Comparison of ENCODE assay signal across 8 cellular contexts in the genomic region with DNA sequence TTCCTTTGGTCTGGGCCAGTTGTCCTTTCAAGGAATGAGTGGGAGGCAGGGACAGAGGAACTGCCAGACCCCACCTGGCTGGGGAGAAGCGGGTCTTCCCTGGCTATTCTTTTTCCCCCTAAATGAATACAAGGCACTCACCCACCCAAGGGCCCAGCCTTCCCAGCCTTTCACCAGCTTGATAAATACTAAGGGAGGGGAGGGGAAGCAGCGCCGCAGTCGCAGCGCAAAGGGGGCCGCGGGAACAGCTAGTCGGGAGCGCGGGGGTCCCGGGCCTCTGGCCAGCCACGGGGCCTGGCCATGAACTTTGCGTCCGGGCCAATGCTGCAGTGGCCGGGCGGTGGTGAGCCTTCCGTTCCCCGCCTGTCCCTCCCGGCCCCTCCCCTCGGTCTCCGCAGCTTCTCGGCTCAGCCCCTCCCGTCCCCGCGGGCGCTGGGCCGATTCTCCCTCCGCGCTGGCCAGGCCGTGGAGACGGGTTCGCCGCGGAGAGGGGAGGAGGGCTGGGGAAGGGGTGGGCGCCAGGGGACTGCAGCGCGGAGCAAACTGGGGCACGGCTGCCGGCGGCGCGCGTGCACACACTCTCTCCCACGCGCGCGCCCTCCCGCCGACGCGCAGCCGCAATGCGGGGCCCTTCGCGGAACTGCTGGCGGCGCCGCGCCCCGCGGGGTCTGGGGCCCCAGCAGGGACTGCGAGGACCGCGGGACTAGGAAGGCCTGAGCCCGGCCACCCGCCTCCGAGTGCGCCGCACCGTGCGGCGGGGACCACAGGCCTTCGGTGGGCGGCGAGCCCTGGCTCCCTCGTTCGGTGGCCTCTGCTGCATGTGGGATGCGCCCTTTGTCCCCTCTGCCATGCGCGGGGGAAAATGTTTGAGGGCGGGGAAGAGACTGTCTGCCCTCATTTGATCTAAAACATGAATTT.
DNase-seq lines count a peak whose midpoint lies in the region; ATAC-seq, FAIRE-seq and TF ChIP-seq lines count a peak whose summit lies in the region.

No MANE protein-coding gene starts in this region.

- H3K27ac ChIP-seq in AG04450 (ENCODE audit: low read depth, low read length) = no peak overlapping the region

- ATAC-seq in T-cell (replicated peaks in 1 of 4) (peak; percentile 72 to 77 (median 76)), HG03097 (IDR thresholded peaks at IDR 0.05; ENCODE audit: low FRiP score, unreplicated experiment) (no peak)

- H3K27me3 Mint-ChIP-seq in T-cell = peaks cover 0 to 6% of the 10 kb centered on the region in 2 donors

- no peaks in the 10 kb centered on the region for H3K9me3 ChIP-seq in AG04450 (ENCODE audit: control insufficient read depth, insufficient read depth, low read length)

- peak overlapping the region; percentile 66 to 80 (median 77) for H3K4me3 Mint-ChIP-seq in T-cell

- CTCF ChIA-PET in AG04450 (lab: Charles Lee) (interaction anchor here (6.0 to 8.7 kb wide), 2 partner anchors 11 to 73 kb away, joined by 58 to 79 read pairs; no protein-coding TSS in a partner anchor), T-cell (lab: Charles Lee) (interaction anchor here (0.7 to 1.1 kb wide), 4 partner anchors 12 to 73 kb away, joined by 3 to 4 read pairs (median 3); no protein-coding TSS in a partner anchor)

- POLR2A ChIA-PET in AG04450 (lab: Yijun Ruan, JAX) = no interaction called here
- POLR2A ChIA-PET in T-cell (lab: Charles Lee) = no interaction called here

- H3K4me1 Mint-ChIP-seq in T-cell = no peaks in the 10 kb centered on the region

- no peaks in the 10 kb centered on the region for H3K9me3 Mint-ChIP-seq in T-cell

- H3K27me3 ChIP-seq in AG04450 (ENCODE audit: control insufficient read depth, insufficient read depth, low read length) = peaks cover 39% of the 10 kb centered on the region

- in situ Hi-C loops in astrocyte of the cerebellum (cut with HindIII; ENCODE audit: low sequenced_read_pairs) = no loop called here

- FAIRE-seq in RCC 7860 (lab: Jason Lieb, UNC) = no peak

- H3K4me3 ChIP-seq in AG04450 (ENCODE audit: low read depth, low read length) (peak overlapping the region; percentile 64), HFF-Myc (replicated peaks; ENCODE audit: low read depth, low read length) (peak overlapping the region; percentile 39), astrocyte of the cerebellum (ENCODE audit: low read depth, low read length) (peak overlapping the region; percentile 54)

- peak overlapping the region in 1 of 2 donors; percentile 39 for H3K27ac Mint-ChIP-seq in T-cell

- TF ChIP-seq CTCF in AG04450 (IDR thresholded peaks at IDR 0.05; ENCODE audit: low read depth, low read length) (no peak), HFF-Myc (IDR thresholded peaks at IDR 0.05; ENCODE audit: low read depth, low read length, missing control alignments) (no peak), astrocyte of the cerebellum (IDR thresholded peaks at IDR 0.05; ENCODE audit: low read depth, low read length, missing control alignments) (no peak)

- H3K36me3 Mint-ChIP-seq in T-cell = no peaks in the 10 kb centered on the region

- DNase-seq in AG04450 (ENCODE audit: low read depth, low spot score) = no peak
- DNase-seq in HFF-Myc (ENCODE audit: extremely low read depth, low read depth) = no peak
- peak in 26 of 34 experiments; percentile 11 to 56 (median 31) for DNase-seq in T-cell
- DNase-seq in astrocyte of the cerebellum (ENCODE audit: low read depth) = no peak
- DNase-seq in hypothalamus (lab: John Stamatoyannopoulos, UW) = peak in 47 of 51 donors; percentile 17 to 83 (median 62)
- DNase-seq in putamen (ENCODE audit: low spot score) = peak; percentile 74
- DNase-seq in RCC 7860 (ENCODE audit: low spot score) = no peak

Comparison
In these comparisons a context has a peak if more than half of its experiments do, and no peak if none do; other contexts are left out.
1. DNase-seq: peak in T-cell (26 of 34), hypothalamus (47 of 51) and putamen (single experiment); none in AG04450 (single experiment), HFF-Myc (single experiment), astrocyte of the cerebellum (single experiment) and RCC 7860 (single experiment).
2. Peak in every context shown above with its lines, with median percentiles within 50 percentile points of each other: H3K4me3 ChIP-seq.